ENCODE assay signal across 9 cellular contexts in genomic region chr14:49962616-49963015, GRCh38.
DNase-seq lines count a peak whose midpoint lies in the region; ATAC-seq, FAIRE-seq and TF ChIP-seq lines count a peak whose summit lies in the region.
"Had no signal": no experiment of that assay in that cellular context is flagged by ENCODE, and none has a peak within 500 bp of the region (broad histone marks: within the 10 kb centered on the region; RNA-seq: fewer than 3 reads in every experiment).

No MANE protein-coding gene starts in this region.

- H3K4me1 ChIP-seq in Peyer's patch (peaks cover 0 to 10% (median 5%) of the 10 kb centered on the region in 4 donors), heart left ventricle (peaks cover 0 to 13% (median 0%) of the 10 kb centered on the region in 12 donors)

- 50 to 55% methylated on average over 6 of the region's 6 CpGs for WGBS in lower leg skin, 2 donors
- 90 to 96% (median 95%) methylated on average over 6 of the region's 6 CpGs for WGBS in heart left ventricle, 4 donors

- DNase-seq in A172 (ENCODE audit: low spot score) (peak; percentile 40), Peyer's patch (peak in 2 of 3 donors; percentile 59 to 66), lower leg skin (ENCODE audit: low spot score in 2 of 2) (peak; percentile 78 to 87), OCI-M1 (lab: John Stamatoyannopoulos, UW) (no peak), heart left ventricle (no peak), DMS79 treated with DMSO at 0.1 percent for 48 hours (lab: John Stamatoyannopoulos, UW) (no peak), HTR-8/SVneo (ENCODE audit: insufficient read length, low spot score) (no peak)

- TF ChIP-seq POLR2A in Peyer's patch (IDR thresholded peaks at IDR 0.05) (no peak), lower leg skin (IDR thresholded peaks at IDR 0.05) (no peak), heart left ventricle (IDR thresholded peaks at IDR 0.05) (no peak)

- H3K4me3 ChIP-seq in Peyer's patch (no peak overlapping the region), lower leg skin (ENCODE audit: low read depth, poor library complexity, severe bottlenecking) (no peak overlapping the region), heart left ventricle (no peak overlapping the region)

- H3K27me3 ChIP-seq in Peyer's patch (no peaks in the 10 kb centered on the region), heart left ventricle (no peaks in the 10 kb centered on the region)

- H3K36me3 ChIP-seq in Peyer's patch, result no peaks in the 10 kb centered on the region
- no peaks in the 10 kb centered on the region for H3K36me3 ChIP-seq in heart left ventricle

- FAIRE-seq in HTR-8/SVneo (lab: Jason Lieb, UNC), result no peak

- H3K9me3 ChIP-seq in Peyer's patch, result no peaks in the 10 kb centered on the region
- H3K9me3 ChIP-seq in heart left ventricle, result no peaks in the 10 kb centered on the region

- intact Hi-C loops in lower leg skin (cut with DNase I; ENCODE audit: low total_unique reads) (no loop called here), heart left ventricle (cut with DNase I) (no loop called here)

- H3K27ac ChIP-seq in Peyer's patch (peak overlapping the region in 1 of 4 donors; percentile 33), heart left ventricle (no peak overlapping the region)
- H3K27ac ChIP-seq: KMS-11 had no signal

- ATAC-seq in GM21786 (IDR thresholded peaks at IDR 0.05; ENCODE audit: unreplicated experiment), result peak; percentile 37
- no peak for ATAC-seq in heart left ventricle

- TF ChIP-seq CTCF in Peyer's patch (IDR thresholded peaks at IDR 0.05), result no peak
- no peak for TF ChIP-seq CTCF in lower leg skin (IDR thresholded peaks at IDR 0.05)
- no peak for TF ChIP-seq CTCF in heart left ventricle (IDR thresholded peaks at IDR 0.05)

Comparison
In these comparisons a context has a peak if more than half of its experiments do, and no peak if none do; other contexts are left out.
1. DNase-seq: peak in A172 (single experiment), Peyer's patch (2 of 3) and lower leg skin (2 of 2); none in OCI-M1 (single experiment), heart left ventricle (0 of 5), DMS79 treated with DMSO at 0.1 percent for 48 hours (single experiment) and HTR-8/SVneo (single experiment).